Comparison of ENCODE assay signal across 1 cellular context in genomic region chr11:59615132-59615636, GRCh38.
TF ChIP-seq lines count a peak whose summit lies in the region.

No MANE protein-coding gene starts in this region.

TF ChIP-seq in IMR-90, 13 proteins besides CTCF, POLR2A, EP300 and RAD21 (continued from another document):
- TF ChIP-seq ELK1 (IDR thresholded peaks at IDR 0.05; ENCODE audit: borderline replicate concordance, low read depth, low read length), result no peak
- TF ChIP-seq CEBPB (IDR thresholded peaks at IDR 0.05; ENCODE audit: low read depth, low read length), result no peak
- TF ChIP-seq SMC3 (IDR thresholded peaks at IDR 0.05; ENCODE audit: low read depth, low read length), result no peak
- TF ChIP-seq RCOR1 (IDR thresholded peaks at IDR 0.05; ENCODE audit: insufficient replicate concordance, low read length), result no peak
- no peak for TF ChIP-seq MAZ (IDR thresholded peaks at IDR 0.05; ENCODE audit: borderline replicate concordance, low read depth, low read length)
- no peak for TF ChIP-seq MAFK (IDR thresholded peaks at IDR 0.05; ENCODE audit: low read depth, low read length)
- no peak for TF ChIP-seq CHD1 (IDR thresholded peaks at IDR 0.05; ENCODE audit: low read depth, low read length)
- TF ChIP-seq FOS (IDR thresholded peaks at IDR 0.05; ENCODE audit: low read depth, low read length), result no peak
- TF ChIP-seq RFX5 (IDR thresholded peaks at IDR 0.05; ENCODE audit: low read depth, low read length), result no peak
- no peak for TF ChIP-seq MXI1 (IDR thresholded peaks at IDR 0.05; ENCODE audit: borderline replicate concordance, low read depth, low read length)
- no peak for TF ChIP-seq BHLHE40 (IDR thresholded peaks at IDR 0.05; ENCODE audit: low read depth, low read length)
